11 cellular contexts compared by ENCODE assay signal in genomic region chr3:4772171-4772804, GRCh38.
DNase-seq lines count a peak whose midpoint lies in the region; ATAC-seq, FAIRE-seq and TF ChIP-seq lines count a peak whose summit lies in the region.
"Had no signal": no experiment of that assay in that cellular context is flagged by ENCODE, and none has a peak within 500 bp of the region (broad histone marks: within the 10 kb centered on the region; RNA-seq: fewer than 3 reads in every experiment).

No MANE protein-coding gene starts in this region.

- 21 to 22% methylated on average over 4 of the region's 4 CpGs for WGBS in lower leg skin, 2 donors

- FAIRE-seq in D721Med (lab: Jason Lieb, UNC), result no peak

- TF ChIP-seq POLR2A in lower leg skin (IDR thresholded peaks at IDR 0.05), result no peak

- no peak for TF ChIP-seq CTCF in LNCaP clone FGC (IDR thresholded peaks at IDR 0.05; ENCODE audit: control insufficient read depth, extremely low read depth, insufficient read depth)
- no peak for TF ChIP-seq CTCF in cardiac fibroblast (IDR thresholded peaks at IDR 0.05; ENCODE audit: low read depth, low read length)
- TF ChIP-seq CTCF in lower leg skin (IDR thresholded peaks at IDR 0.05), result no peak
- TF ChIP-seq CTCF in D721Med (IDR thresholded peaks at IDR 0.05; ENCODE audit: insufficient read depth, missing control alignments), result no peak

- no peak overlapping the region for H3K4me3 ChIP-seq in LNCaP clone FGC (ENCODE audit: low read depth, low read length)
- no peak overlapping the region for H3K4me3 ChIP-seq in cardiac fibroblast (replicated peaks in 1 of 2; ENCODE audit: low read depth in 2 of 2, low read length in 2 of 2)
- no peak overlapping the region for H3K4me3 ChIP-seq in lower leg skin (ENCODE audit: low read depth, poor library complexity, severe bottlenecking)
- H3K4me3 ChIP-seq in subcutaneous abdominal adipose tissue (ENCODE audit: low read depth in 1 of 5, low read length in 5 of 5), result no peak overlapping the region

- H3K4me1 ChIP-seq in subcutaneous abdominal adipose tissue (ENCODE audit: control insufficient read depth in 5 of 5, insufficient read depth in 5 of 5, low read length in 5 of 5), result peaks cover 11 to 33% (median 30%) of the 10 kb centered on the region in 5 donors

- intact Hi-C loops in lower leg skin (cut with DNase I; ENCODE audit: low total_unique reads), result no loop called here

- ATAC-seq in GM21381 (IDR thresholded peaks at IDR 0.05; ENCODE audit: unreplicated experiment), result no peak

- H3K27ac ChIP-seq in subcutaneous abdominal adipose tissue (ENCODE audit: low read depth, low read length), result peak overlapping the region; percentile 87

- peak overlapping the region in 1 of 5 donors; percentile 2 for H3K9ac ChIP-seq in subcutaneous abdominal adipose tissue (ENCODE audit: low read length in 5 of 5)

- peaks cover 0 to 16% (median 5%) of the 10 kb centered on the region in 5 donors for H3K36me3 ChIP-seq in subcutaneous abdominal adipose tissue (ENCODE audit: control insufficient read depth in 5 of 5, insufficient read depth in 5 of 5, low read length in 5 of 5)

- no peaks in the 10 kb centered on the region for H3K27me3 ChIP-seq in subcutaneous abdominal adipose tissue (ENCODE audit: control insufficient read depth in 5 of 5, insufficient read depth in 4 of 5, low read length in 5 of 5)

- DNase-seq in LNCaP clone FGC (ENCODE audit: low read depth) (peak; percentile 85), cardiac fibroblast (ENCODE audit: low read depth in 2 of 2) (peak; percentile 65 to 95), lower leg skin (ENCODE audit: low spot score in 2 of 2) (peak; percentile 82 to 90), NCI-H2081 treated with DMSO at 0.1 percent for 48 hours (lab: John Stamatoyannopoulos, UW) (no peak), NCI-H1105 (lab: John Stamatoyannopoulos, UW) (no peak), D721Med (ENCODE audit: insufficient read length, low spot score) (no peak)
- DNase-seq: activated CD8-positive, alpha-beta memory T cell treated with anti-CD3 and anti-CD28 coated beads for 24 hours; glutamatergic neuron; NCI-H510A had no signal

- no peaks in the 10 kb centered on the region for H3K9me3 ChIP-seq in subcutaneous abdominal adipose tissue (ENCODE audit: control insufficient read depth in 5 of 5, low read length in 5 of 5)

Comparison
In these comparisons a context has a peak if more than half of its experiments do, and no peak if none do; other contexts are left out.
1. DNase-seq: peak in LNCaP clone FGC (single experiment), cardiac fibroblast (2 of 2) and lower leg skin (2 of 2); none in NCI-H2081 treated with DMSO at 0.1 percent for 48 hours (single experiment), NCI-H1105 (single experiment) and D721Med (single experiment).